In genomic region chr1:180956028-180956640, GRCh38 we compare ENCODE assay signal across 2 cellular contexts.
TF ChIP-seq lines count a peak whose summit lies in the region.

No MANE protein-coding gene starts in this region.

TF ChIP-seq in Ishikawa, 13 proteins besides CTCF, POLR2A, EP300 and RAD21:
- TF ChIP-seq NFIC (IDR thresholded peaks at IDR 0.05) (peak; percentile 68), ZBTB7A (IDR thresholded peaks at IDR 0.05; ENCODE audit: low read depth) (no peak), TCF12 (IDR thresholded peaks at IDR 0.05; ENCODE audit: low read depth) (no peak), MAX (IDR thresholded peaks at IDR 0.05) (no peak), CREB1 (IDR thresholded peaks at IDR 0.05; ENCODE audit: low read depth) (no peak), CEBPB (IDR thresholded peaks at IDR 0.05) (no peak)

TF ChIP-seq in HepG2, 621 proteins besides CTCF, POLR2A, EP300 and RAD21:
- TF ChIP-seq, protein P1, sequence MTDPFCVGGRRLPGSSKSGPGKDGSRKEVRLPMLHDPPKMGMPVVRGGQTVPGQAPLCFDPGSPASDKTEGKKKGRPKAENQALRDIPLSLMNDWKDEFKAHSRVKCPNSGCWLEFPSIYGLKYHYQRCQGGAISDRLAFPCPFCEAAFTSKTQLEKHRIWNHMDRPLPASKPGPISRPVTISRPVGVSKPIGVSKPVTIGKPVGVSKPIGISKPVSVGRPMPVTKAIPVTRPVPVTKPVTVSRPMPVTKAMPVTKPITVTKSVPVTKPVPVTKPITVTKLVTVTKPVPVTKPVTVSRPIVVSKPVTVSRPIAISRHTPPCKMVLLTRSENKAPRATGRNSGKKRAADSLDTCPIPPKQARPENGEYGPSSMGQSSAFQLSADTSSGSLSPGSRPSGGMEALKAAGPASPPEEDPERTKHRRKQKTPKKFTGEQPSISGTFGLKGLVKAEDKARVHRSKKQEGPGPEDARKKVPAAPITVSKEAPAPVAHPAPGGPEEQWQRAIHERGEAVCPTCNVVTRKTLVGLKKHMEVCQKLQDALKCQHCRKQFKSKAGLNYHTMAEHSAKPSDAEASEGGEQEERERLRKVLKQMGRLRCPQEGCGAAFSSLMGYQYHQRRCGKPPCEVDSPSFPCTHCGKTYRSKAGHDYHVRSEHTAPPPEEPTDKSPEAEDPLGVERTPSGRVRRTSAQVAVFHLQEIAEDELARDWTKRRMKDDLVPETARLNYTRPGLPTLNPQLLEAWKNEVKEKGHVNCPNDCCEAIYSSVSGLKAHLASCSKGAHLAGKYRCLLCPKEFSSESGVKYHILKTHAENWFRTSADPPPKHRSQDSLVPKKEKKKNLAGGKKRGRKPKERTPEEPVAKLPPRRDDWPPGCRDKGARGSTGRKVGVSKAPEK (CRISPR knock-in tag; IDR thresholded peaks at IDR 0.05; ENCODE audit: borderline replicate concordance) = no peak
- TF ChIP-seq ATRX (CRISPR knock-in tag; IDR thresholded peaks at IDR 0.05; ENCODE audit: borderline replicate concordance) = no peak
- TF ChIP-seq GATAD1 (CRISPR knock-in tag; IDR thresholded peaks at IDR 0.05) = no peak
- no peak for TF ChIP-seq ATF2 (CRISPR knock-in tag; IDR thresholded peaks at IDR 0.05)
- TF ChIP-seq PATZ1 (CRISPR knock-in tag; IDR thresholded peaks at IDR 0.05) = no peak
- no peak for TF ChIP-seq KLF16 (CRISPR knock-in tag; IDR thresholded peaks at IDR 0.05)
- no peak for TF ChIP-seq DDIT3 (CRISPR knock-in tag; IDR thresholded peaks at IDR 0.05)
- no peak for TF ChIP-seq NFE2 (CRISPR knock-in tag; IDR thresholded peaks at IDR 0.05)
- TF ChIP-seq SPEN (CRISPR knock-in tag; IDR thresholded peaks at IDR 0.05; ENCODE audit: low read depth) = no peak
- TF ChIP-seq SATB2 (CRISPR knock-in tag; IDR thresholded peaks at IDR 0.05) = no peak
